ENCODE assay signal across 10 cellular contexts in genomic region chr21:14482165-14482564, GRCh38.
DNase-seq lines count a peak whose midpoint lies in the region; ATAC-seq lines count a peak whose summit lies in the region.
"Had no signal": no experiment of that assay in that cellular context is flagged by ENCODE, and none has a peak within 500 bp of the region (broad histone marks: within the 10 kb centered on the region; RNA-seq: fewer than 3 reads in every experiment).

No MANE protein-coding gene starts in this region.

- H3K9me3 Mint-ChIP-seq in activated T-helper 2 cell treated with anti-CD3 and anti-CD28 coated beads, Interferon-gamma antibody, Interleukin-2, Interleukin-4, amounts not matched to agents 10 μg/mL and 5 μg/mL and 100 μg/mL, durations not matched to agents 14 hours and 24 hours and 36 hours, result peaks cover 16% of the 10 kb centered on the region
- H3K9me3 Mint-ChIP-seq: nephron had no signal

- peak; percentile 1 for DNase-seq in activated gamma-delta T cell treated with anti-CD3 and anti-CD28 coated beads, Interleukin-2, amount 50 U/mL, for 16 hours (ENCODE audit: low read depth)
- DNase-seq in activated gamma-delta T cell treated with Interleukin-2 at 50 U/mL for 16 hours (no peak), KBM-7 (peak; percentile 94), SHP77 (lab: John Stamatoyannopoulos, UW) (no peak)
- DNase-seq in activated T-helper 2 cell treated with anti-CD3 and anti-CD28 coated beads, Interferon-gamma antibody, Interleukin-2, Interleukin-4, amounts not matched to agents 10 μg/mL and 5 μg/mL and 100 μg/mL, durations not matched to agents 14 hours and 24 hours and 36 hours (ENCODE audit: low spot score), result peak; percentile 24
- peak; percentile 34 for DNase-seq in stimulated activated CD4-positive, alpha-beta T cell treated with anti-CD3 and anti-CD28 coated beads, Interleukin-4, amount 100 ng/mL, for 24 hours
- DNase-seq: NCI-H2029 treated with DMSO at 0.1 percent for 48 hours had no signal

- no peaks in the 10 kb centered on the region for H3K27me3 Mint-ChIP-seq in activated T-helper 2 cell treated with anti-CD3 and anti-CD28 coated beads, Interferon-gamma antibody, Interleukin-2, Interleukin-4, amounts not matched to agents 10 μg/mL and 5 μg/mL and 100 μg/mL, durations not matched to agents 14 hours and 24 hours and 36 hours (ENCODE audit: low read depth)

- in situ Hi-C loops in KBM-7 (cut with MboI; ENCODE audit: low pct_unique_long_range_greater_than_20kb, low sequenced_read_pairs), result no loop called here

- ATAC-seq in HG03025 (IDR thresholded peaks at IDR 0.05; ENCODE audit: low FRiP score, unreplicated experiment) (no peak), GM21737 (IDR thresholded peaks at IDR 0.05; ENCODE audit: unreplicated experiment) (no peak)

- intact Hi-C loops in activated T-helper 2 cell treated with anti-CD3 and anti-CD28 coated beads, Interferon-gamma antibody, Interleukin-2, Interleukin-4, amounts not matched to agents 10 μg/mL and 5 μg/mL and 100 μg/mL, durations not matched to agents 14 hours and 24 hours and 36 hours (cut with micrococcal nuclease), result loop anchor here (2.0 kb wide), 1 partner anchor 91 kb away; no protein-coding TSS in a partner anchor

- peaks cover 66% of the 10 kb centered on the region for H3K4me1 Mint-ChIP-seq in activated T-helper 2 cell treated with anti-CD3 and anti-CD28 coated beads, Interferon-gamma antibody, Interleukin-2, Interleukin-4, amounts not matched to agents 10 μg/mL and 5 μg/mL and 100 μg/mL, durations not matched to agents 14 hours and 24 hours and 36 hours (ENCODE audit: low read depth)

- peak overlapping the region; percentile 45 for H3K4me3 Mint-ChIP-seq in activated T-helper 2 cell treated with anti-CD3 and anti-CD28 coated beads, Interferon-gamma antibody, Interleukin-2, Interleukin-4, amounts not matched to agents 10 μg/mL and 5 μg/mL and 100 μg/mL, durations not matched to agents 14 hours and 24 hours and 36 hours (ENCODE audit: low read depth)
- H3K4me3 Mint-ChIP-seq: nephron had no signal

- peaks cover 57% of the 10 kb centered on the region for H3K36me3 Mint-ChIP-seq in activated T-helper 2 cell treated with anti-CD3 and anti-CD28 coated beads, Interferon-gamma antibody, Interleukin-2, Interleukin-4, amounts not matched to agents 10 μg/mL and 5 μg/mL and 100 μg/mL, durations not matched to agents 14 hours and 24 hours and 36 hours (ENCODE audit: low read depth)

- peak overlapping the region; percentile 90 for H3K27ac Mint-ChIP-seq in activated T-helper 2 cell treated with anti-CD3 and anti-CD28 coated beads, Interferon-gamma antibody, Interleukin-2, Interleukin-4, amounts not matched to agents 10 μg/mL and 5 μg/mL and 100 μg/mL, durations not matched to agents 14 hours and 24 hours and 36 hours
- H3K27ac Mint-ChIP-seq: nephron had no signal

Comparison
In these comparisons a context has a peak if more than half of its experiments do, and no peak if none do; other contexts are left out.
1. DNase-seq: peak in activated gamma-delta T cell treated with anti-CD3 and anti-CD28 coated beads, Interleukin-2, amount 50 U/mL, for 16 hours (single experiment), KBM-7 (single experiment), activated T-helper 2 cell treated with anti-CD3 and anti-CD28 coated beads, Interferon-gamma antibody, Interleukin-2, Interleukin-4, amounts not matched to agents 10 μg/mL and 5 μg/mL and 100 μg/mL, durations not matched to agents 14 hours and 24 hours and 36 hours (single experiment) and stimulated activated CD4-positive, alpha-beta T cell treated with anti-CD3 and anti-CD28 coated beads, Interleukin-4, amount 100 ng/mL, for 24 hours (single experiment); none in activated gamma-delta T cell treated with Interleukin-2 at 50 U/mL for 16 hours (single experiment) and SHP77 (0 of 2).